In genomic region chr19:42396248-42396541, GRCh38 we compare ENCODE assay signal across 8 cellular contexts. TPM values are rescaled to one million over a fixed set of nuclear protein-coding genes. Genes with fewer than 3 reads are reported as not detected.
DNase-seq lines count a peak whose midpoint lies in the region; ATAC-seq and TF ChIP-seq lines count a peak whose summit lies in the region.

No MANE protein-coding gene starts in this region.

- no peak for ATAC-seq in stimulated activated naive CD8-positive, alpha-beta T cell treated with anti-CD3 and anti-CD28 coated beads, Interleukin-15, Interleukin-2, amounts not matched to agents 100 U/mL and 50 U/mL, for 24 hours

- no peak overlapping the region for H2AFZ ChIP-seq in neuron (ENCODE audit: low read depth, low read length)

- H3K4me1 ChIP-seq in SJCRH30: 0 out of 2 replicates have a peak, but pooled peaks cover 3% of the 10 kb centered on the region
- peaks cover 35% of the 10 kb centered on the region for H3K4me1 ChIP-seq in neuron (ENCODE audit: insufficient read depth, low read length)

- H3K27ac Mint-ChIP-seq in stimulated activated naive CD8-positive, alpha-beta T cell treated with anti-CD3 and anti-CD28 coated beads, Interleukin-15, Interleukin-2, amounts not matched to agents 100 ng/mL and 50 ng/mL, for 24 hours: peak overlapping the region; percentile 83

- no peaks in the 10 kb centered on the region for H3K9me3 Mint-ChIP-seq in stimulated activated naive CD8-positive, alpha-beta T cell treated with anti-CD3 and anti-CD28 coated beads, Interleukin-15, Interleukin-2, amounts not matched to agents 100 ng/mL and 50 ng/mL, for 24 hours

- H3K4me1 Mint-ChIP-seq in stimulated activated naive CD8-positive, alpha-beta T cell treated with anti-CD3 and anti-CD28 coated beads, Interleukin-15, Interleukin-2, amounts not matched to agents 100 ng/mL and 50 ng/mL, for 24 hours (ENCODE audit: low read depth): peaks cover 35% of the 10 kb centered on the region

- TF ChIP-seq CTCF in epithelial cell of esophagus (IDR thresholded peaks at IDR 0.05; ENCODE audit: insufficient read depth, low read depth, low read length, missing control alignments): no peak

- H3K27me3 ChIP-seq in SJCRH30: peaks cover 2% of the 10 kb centered on the region
- peaks cover 12% of the 10 kb centered on the region for H3K27me3 ChIP-seq in neuron (ENCODE audit: insufficient read depth, low read length)

- H3K36me3 ChIP-seq in SJCRH30 (no peaks in the 10 kb centered on the region), neuron (ENCODE audit: insufficient read depth, low read length) (no peaks in the 10 kb centered on the region)

- H3K27me3 Mint-ChIP-seq in stimulated activated naive CD8-positive, alpha-beta T cell treated with anti-CD3 and anti-CD28 coated beads, Interleukin-15, Interleukin-2, amounts not matched to agents 100 ng/mL and 50 ng/mL, for 24 hours: peaks cover 5% of the 10 kb centered on the region

- peak overlapping the region; percentile 89 for H3K4me3 Mint-ChIP-seq in stimulated activated naive CD8-positive, alpha-beta T cell treated with anti-CD3 and anti-CD28 coated beads, Interleukin-15, Interleukin-2, amounts not matched to agents 100 ng/mL and 50 ng/mL, for 24 hours

- H3K4me3 ChIP-seq in SJCRH30: peak overlapping the region; percentile 66
- H3K4me3 ChIP-seq in epithelial cell of esophagus (ENCODE audit: low read length): peak overlapping the region; percentile 83
- H3K4me3 ChIP-seq in neuron (ENCODE audit: low read length): peak overlapping the region; percentile 64

- H3K36me3 Mint-ChIP-seq in stimulated activated naive CD8-positive, alpha-beta T cell treated with anti-CD3 and anti-CD28 coated beads, Interleukin-15, Interleukin-2, amounts not matched to agents 100 ng/mL and 50 ng/mL, for 24 hours (ENCODE audit: low read depth): no peaks in the 10 kb centered on the region

- H3K9me3 ChIP-seq in SJCRH30 (replicated peaks) (no peaks in the 10 kb centered on the region), neuron (ENCODE audit: low read length) (no peaks in the 10 kb centered on the region)

- no peak for DNase-seq in stimulated activated naive CD8-positive, alpha-beta T cell treated with anti-CD3 and anti-CD28 coated beads, Interleukin-15, Interleukin-2, amounts not matched to agents 100 U/mL and 50 U/mL, for 24 hours
- DNase-seq in SJCRH30 (no peak), epithelial cell of esophagus (ENCODE audit: low read depth) (no peak), KG1 (lab: John Stamatoyannopoulos, UW) (no peak), NCI-H345 (lab: John Stamatoyannopoulos, UW) (no peak), A172 (ENCODE audit: low spot score) (no peak)

- H3K27ac ChIP-seq in SJCRH30: peak overlapping the region; percentile 40; the same call in 1 of the 2 replicates

RNA-seq across cellular contexts. Expression of gene CNFN, which starts 6.1 kb away (rescaled TPM):
- total RNA-seq in SJCRH30 (2014; rRNA removed; shearing (Covaris generic)): not detected in 2 replicates
- 0.34 and 2.8 TPM in 2 replicates for total RNA-seq in A172 (2014; rRNA removed; shearing (Covaris generic))

RNA-seq across cellular contexts. Expression of gene LIPE, which starts 31.0 kb away (rescaled TPM):
- total RNA-seq in SJCRH30 (2014; rRNA removed; shearing (Covaris generic)): not detected in 2 replicates
- 1.2 TPM in 1 of 2 replicates, not detected in the other for total RNA-seq in A172 (2014; rRNA removed; shearing (Covaris generic))

RNA-seq across cellular contexts. Expression of gene CXCL17, which starts 46.6 kb away (rescaled TPM):
- total RNA-seq in SJCRH30 (2014; rRNA removed; shearing (Covaris generic)): not detected in 2 replicates
- not detected in 2 replicates for total RNA-seq in A172 (2014; rRNA removed; shearing (Covaris generic))
